In genomic region chr11:72634016-72634415, GRCh38 we compare ENCODE assay signal across 18 cellular contexts. TPM values are rescaled to one million over a fixed set of nuclear protein-coding genes. Genes with fewer than 3 reads are reported as not detected.
A peak's percentile ranks its signal among the peaks of the same experiment; 100 is the strongest.
DNase-seq lines count a peak whose midpoint lies in the region; ATAC-seq and TF ChIP-seq lines count a peak whose summit lies in the region.
"Had no signal": no experiment of that assay in that cellular context is flagged by ENCODE, and none has a peak within 500 bp of the region (broad histone marks: within the 10 kb centered on the region; RNA-seq: fewer than 3 reads in every experiment).

No MANE protein-coding gene starts in this region.

- peaks cover 59% of the 10 kb centered on the region for H3K4me1 Mint-ChIP-seq in endothelial cell (ENCODE audit: unreplicated experiment)

- no peak for ATAC-seq in GM18907 (IDR thresholded peaks at IDR 0.05; ENCODE audit: unreplicated experiment)
- no peak for ATAC-seq in HG03139 (IDR thresholded peaks at IDR 0.05; ENCODE audit: unreplicated experiment)

- H3K27me3 Mint-ChIP-seq in endothelial cell (ENCODE audit: unreplicated experiment): peaks cover 22% of the 10 kb centered on the region

- H3K9me3 Mint-ChIP-seq in endothelial cell (ENCODE audit: unreplicated experiment): no peaks in the 10 kb centered on the region
- H3K9me3 Mint-ChIP-seq: CD4-positive, alpha-beta memory T cell had no signal

- peaks cover 79 to 89% (median 88%) of the 10 kb centered on the region in 3 donors for H3K4me1 ChIP-seq in skeletal muscle tissue (ENCODE audit: control insufficient read depth in 3 of 3, insufficient read depth in 3 of 3, low read length in 3 of 3)

- peak in 2 of 3 experiments; percentile 43 to 67 for DNase-seq in NCI-H1417 (lab: John Stamatoyannopoulos, UW)
- no peak for DNase-seq in NCI-H1417 treated with DMSO at 0.1 percent for 48 hours (lab: John Stamatoyannopoulos, UW)
- DNase-seq in NCI-H146 treated with DMSO at 0.1 percent for 48 hours (lab: John Stamatoyannopoulos, UW; ENCODE audit: unreplicated experiment): peak; percentile 9
- no peak for DNase-seq in endothelial cell (ENCODE audit: low spot score)
- no peak for DNase-seq in NCI-H128 (lab: John Stamatoyannopoulos, UW; ENCODE audit: unreplicated experiment)
- DNase-seq: BE2C; Calu3; CD4-positive, alpha-beta memory T cell; DMS53; H9; NCI-H1105; NCI-H2029; NCI-H510A treated with DMSO at 0.1 percent for 48 hours; SIG-M5 had no signal

- no peaks in the 10 kb centered on the region for H3K36me3 ChIP-seq in skeletal muscle tissue (ENCODE audit: control insufficient read depth in 3 of 3, insufficient read depth in 3 of 3, low read length in 3 of 3)

- TF ChIP-seq CTCF in endothelial cell (IDR thresholded peaks at IDR 0.05; ENCODE audit: unreplicated experiment): no peak

- H3K27me3 ChIP-seq in skeletal muscle tissue (ENCODE audit: control insufficient read depth in 3 of 3, insufficient read depth in 3 of 3, low read length in 3 of 3): peaks cover 0 to under 1% (median 0%) of the 10 kb centered on the region in 3 donors
- H3K27me3 ChIP-seq: BE2C had no signal

- peak overlapping the region; percentile 30 for H3K27ac Mint-ChIP-seq in endothelial cell (ENCODE audit: unreplicated experiment)
- H3K27ac Mint-ChIP-seq: CD4-positive, alpha-beta memory T cell; H9 had no signal

- peaks cover 7% of the 10 kb centered on the region for H3K36me3 Mint-ChIP-seq in endothelial cell (ENCODE audit: low read depth, unreplicated experiment)
- H3K36me3 Mint-ChIP-seq: CD4-positive, alpha-beta memory T cell had no signal

- no peak overlapping the region for H3K4me3 Mint-ChIP-seq in endothelial cell (ENCODE audit: unreplicated experiment)
- H3K4me3 Mint-ChIP-seq: CD4-positive, alpha-beta memory T cell; H9 had no signal

- H3K4me3 ChIP-seq in skeletal muscle tissue (ENCODE audit: low read length in 3 of 3): peak overlapping the region in 1 of 3 donors; percentile 22

- no peak overlapping the region for H3K9ac ChIP-seq in skeletal muscle tissue (ENCODE audit: low read depth in 1 of 3, low read length in 3 of 3)

- H3K27ac ChIP-seq in skeletal muscle tissue (ENCODE audit: low read depth, low read length): peak overlapping the region; percentile 79
- H3K27ac ChIP-seq: 22Rv1 had no signal

- H3K9me3 ChIP-seq in skeletal muscle tissue (ENCODE audit: control insufficient read depth in 3 of 3, low read length in 3 of 3): no peaks in the 10 kb centered on the region
- H3K9me3 ChIP-seq: BE2C had no signal

RNA-seq across cellular contexts. Expression of gene PDE2A, which starts 40.2 kb away (rescaled TPM):
- total RNA-seq in endothelial cell (ENCODE audit: unreplicated experiment) (65.9 TPM), skeletal muscle tissue (12.0 TPM)

Comparison
In these comparisons a context has a peak if more than half of its experiments do, and no peak if none do; other contexts are left out.
1. DNase-seq: peak in NCI-H1417 (2 of 3) and NCI-H146 treated with DMSO at 0.1 percent for 48 hours (single experiment); none in NCI-H1417 treated with DMSO at 0.1 percent for 48 hours (single experiment), endothelial cell (single experiment) and NCI-H128 (single experiment).